ENCODE assay signal across 9 cellular contexts in genomic region chr14:76844223-76844622, GRCh38. TPM values are rescaled to one million over a fixed set of nuclear protein-coding genes. Genes with fewer than 3 reads are reported as not detected.
DNase-seq lines count a peak whose midpoint lies in the region; ATAC-seq and TF ChIP-seq lines count a peak whose summit lies in the region.
"Had no signal": no experiment of that assay in that cellular context is flagged by ENCODE, and none has a peak within 500 bp of the region (broad histone marks: within the 10 kb centered on the region; RNA-seq: fewer than 3 reads in every experiment).

No MANE protein-coding gene starts in this region.

- H3K27ac ChIP-seq in coronary artery = peak overlapping the region in 1 of 2 donors; percentile 58

- peaks cover 4% of the 10 kb centered on the region for H3K9me3 Mint-ChIP-seq in T-helper 1 cell treated with Interleukin-12 subunit alpha and Interleukin-12 subunit beta and Interleukin-4 antibody, amounts not matched to agents 30 μg/mL and 1 μg/mL, for 36 hours
- H3K9me3 Mint-ChIP-seq in activated naive CD8-positive, alpha-beta T cell treated with anti-CD3 and anti-CD28 coated beads, Interleukin-2, amount 50 U/mL, for 24 hours = peaks cover 4% of the 10 kb centered on the region

- no peak for TF ChIP-seq CTCF in coronary artery (IDR thresholded peaks at IDR 0.05)

- peak overlapping the region; percentile 68 for H3K27ac Mint-ChIP-seq in T-helper 1 cell treated with Interleukin-12 subunit alpha and Interleukin-12 subunit beta and Interleukin-4 antibody, amounts not matched to agents 30 μg/mL and 1 μg/mL, for 36 hours
- peak overlapping the region; percentile 67 for H3K27ac Mint-ChIP-seq in activated naive CD8-positive, alpha-beta T cell treated with anti-CD3 and anti-CD28 coated beads, Interleukin-2, amount 50 U/mL, for 24 hours

- DNase-seq in activated naive CD8-positive, alpha-beta T cell treated with anti-CD3 and anti-CD28 coated beads, Interleukin-2, amount 50 U/mL, for 24 hours = peak; percentile 55
- peak; percentile 56 for DNase-seq in left lobe of liver (ENCODE audit: low spot score)
- peak; percentile 70 for DNase-seq in stimulated activated CD8-positive, alpha-beta memory T cell treated with anti-CD3 and anti-CD28 coated beads, Interleukin-4, amount 100 ng/mL, for 48 hours
- no peak for DNase-seq in NCI-H187 (lab: John Stamatoyannopoulos, UW)
- no peak for DNase-seq in coronary artery (ENCODE audit: low spot score)
- DNase-seq in SW 1271 (lab: John Stamatoyannopoulos, UW) = no peak

- no peaks in the 10 kb centered on the region for H3K36me3 Mint-ChIP-seq in T-helper 1 cell treated with Interleukin-12 subunit alpha and Interleukin-12 subunit beta and Interleukin-4 antibody, amounts not matched to agents 30 μg/mL and 1 μg/mL, for 36 hours (ENCODE audit: low read depth)
- no peaks in the 10 kb centered on the region for H3K36me3 Mint-ChIP-seq in activated naive CD8-positive, alpha-beta T cell treated with anti-CD3 and anti-CD28 coated beads, Interleukin-2, amount 50 U/mL, for 24 hours (ENCODE audit: low read depth)

- H3K4me1 Mint-ChIP-seq in T-helper 1 cell treated with Interleukin-12 subunit alpha and Interleukin-12 subunit beta and Interleukin-4 antibody, amounts not matched to agents 30 μg/mL and 1 μg/mL, for 36 hours (ENCODE audit: low read depth) = peaks cover 7% of the 10 kb centered on the region
- peaks cover 8% of the 10 kb centered on the region for H3K4me1 Mint-ChIP-seq in activated naive CD8-positive, alpha-beta T cell treated with anti-CD3 and anti-CD28 coated beads, Interleukin-2, amount 50 U/mL, for 24 hours

- no peak overlapping the region for H3K4me3 Mint-ChIP-seq in T-helper 1 cell treated with Interleukin-12 subunit alpha and Interleukin-12 subunit beta and Interleukin-4 antibody, amounts not matched to agents 30 μg/mL and 1 μg/mL, for 36 hours
- no peak overlapping the region for H3K4me3 Mint-ChIP-seq in activated naive CD8-positive, alpha-beta T cell treated with anti-CD3 and anti-CD28 coated beads, Interleukin-2, amount 50 U/mL, for 24 hours

- no peak overlapping the region for H3K4me3 ChIP-seq in coronary artery

- H3K27me3 Mint-ChIP-seq in T-helper 1 cell treated with Interleukin-12 subunit alpha and Interleukin-12 subunit beta and Interleukin-4 antibody, amounts not matched to agents 30 μg/mL and 1 μg/mL, for 36 hours (ENCODE audit: low read depth) = peaks cover 18% of the 10 kb centered on the region
- peaks cover 4% of the 10 kb centered on the region for H3K27me3 Mint-ChIP-seq in activated naive CD8-positive, alpha-beta T cell treated with anti-CD3 and anti-CD28 coated beads, Interleukin-2, amount 50 U/mL, for 24 hours

- ATAC-seq in GM18868 (IDR thresholded peaks at IDR 0.05; ENCODE audit: unreplicated experiment) (peak; percentile 53), left lobe of liver (peak; percentile 77)
- peak; percentile 100 for ATAC-seq in activated naive CD8-positive, alpha-beta T cell treated with anti-CD3 and anti-CD28 coated beads, Interleukin-2, amount 50 U/mL, for 24 hours

RNA-seq across cellular contexts. Expression of gene LRRC74A, which starts 18.0 kb away (rescaled TPM):
- total RNA-seq in left lobe of liver = not detected
- total RNA-seq: kidney epithelial cell had no signal

RNA-seq across cellular contexts. Expression of gene ANGEL1, which starts 31.5 kb away (rescaled TPM):
- total RNA-seq in left lobe of liver = 22.2 TPM

Comparison
In these comparisons a context has a peak if more than half of its experiments do, and no peak if none do; other contexts are left out.
1. DNase-seq: peak in activated naive CD8-positive, alpha-beta T cell treated with anti-CD3 and anti-CD28 coated beads, Interleukin-2, amount 50 U/mL, for 24 hours (single experiment), left lobe of liver (single experiment) and stimulated activated CD8-positive, alpha-beta memory T cell treated with anti-CD3 and anti-CD28 coated beads, Interleukin-4, amount 100 ng/mL, for 48 hours (single experiment); none in NCI-H187 (0 of 2), coronary artery (single experiment) and SW 1271 (0 of 2).
2. Peak in every context shown above with its lines, with median percentiles within 50 percentile points of each other: ATAC-seq.